In the genomic region with DNA sequence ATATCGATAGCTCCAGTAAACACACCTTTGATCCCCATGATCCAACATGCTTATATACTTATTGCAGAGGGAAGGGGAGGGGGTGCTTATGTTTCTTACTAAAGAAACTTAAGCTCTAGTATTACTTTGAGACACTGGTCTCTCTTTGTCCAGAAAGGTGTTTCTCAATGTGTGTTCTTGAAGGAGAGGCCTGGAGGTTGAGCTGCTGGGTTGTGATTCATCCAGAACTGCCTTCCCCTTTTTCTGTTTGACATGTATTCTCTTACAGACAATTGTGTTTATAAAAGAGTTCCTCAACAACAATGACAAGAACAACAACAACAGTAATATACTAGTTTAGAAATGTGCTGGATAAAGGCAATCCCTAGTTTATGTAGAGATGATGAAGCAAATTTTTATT, we compare ENCODE assay signal across 18 cellular contexts.
DNase-seq lines count a peak whose midpoint lies in the region; ATAC-seq, FAIRE-seq and TF ChIP-seq lines count a peak whose summit lies in the region.
"Had no signal": no experiment of that assay in that cellular context is flagged by ENCODE, and none has a peak within 500 bp of the region (broad histone marks: within the 10 kb centered on the region; RNA-seq: fewer than 3 reads in every experiment).

No MANE protein-coding gene starts in this region.

- no peak for FAIRE-seq in bronchial epithelial cell (lab: Jason Lieb, UNC)
- FAIRE-seq: A549, D721Med, G401.6, GM12891, GM19239 had no signal

- DNase-seq in OCI-M1 (lab: John Stamatoyannopoulos, UW) (peak; percentile 8), bronchial epithelial cell (ENCODE audit: low read depth) (peak; percentile 48), renal cortical epithelial cell (ENCODE audit: low read depth) (peak; percentile 64)
- DNase-seq: AML-193; Caco-2; Calu3; CD4-positive, alpha-beta T cell; CD8-positive, alpha-beta T cell; DMS79 treated with DMSO at 0.1 percent for 48 hours; GF-D8 had no signal

- TF ChIP-seq CTCF in bronchial epithelial cell (IDR thresholded peaks at IDR 0.05; ENCODE audit: insufficient read depth, low read length, severe bottlenecking) = no peak

- no peak for ATAC-seq in HG02973 (IDR thresholded peaks at IDR 0.05; ENCODE audit: unreplicated experiment)
- ATAC-seq in GM21825 (IDR thresholded peaks at IDR 0.05; ENCODE audit: unreplicated experiment) = no peak
- ATAC-seq: A549; CD8-positive, alpha-beta T cell had no signal

- no peaks in the 10 kb centered on the region for H3K36me3 ChIP-seq in bronchial epithelial cell (ENCODE audit: control insufficient read depth, insufficient read depth, low read length)
- H3K36me3 ChIP-seq: BLaER1 treated with 17β-estradiol and CSF1 and Interleukin-3, amounts not matched to agents 10 nM and 100 nM had no signal

- no peaks in the 10 kb centered on the region for H3K27me3 ChIP-seq in bronchial epithelial cell (ENCODE audit: control insufficient read depth, insufficient read depth, low read length)
- H3K27me3 ChIP-seq: BLaER1 treated with 17β-estradiol and CSF1 and Interleukin-3, amounts not matched to agents 10 nM and 100 nM had no signal

- no peak overlapping the region for H3K4me3 ChIP-seq in bronchial epithelial cell (ENCODE audit: low read depth, low read length)
- H3K4me3 ChIP-seq: A549; BLaER1 treated with 17β-estradiol and CSF1 and Interleukin-3, amounts not matched to agents 10 nM and 100 nM had no signal

Comparison
In these comparisons a context has a peak if more than half of its experiments do, and no peak if none do; other contexts are left out.
1. DNase-seq: peak in every context shown above with its lines; median percentile 64 in renal cortical epithelial cell; 48 in bronchial epithelial cell; 8 in OCI-M1.